In the genomic region with DNA sequence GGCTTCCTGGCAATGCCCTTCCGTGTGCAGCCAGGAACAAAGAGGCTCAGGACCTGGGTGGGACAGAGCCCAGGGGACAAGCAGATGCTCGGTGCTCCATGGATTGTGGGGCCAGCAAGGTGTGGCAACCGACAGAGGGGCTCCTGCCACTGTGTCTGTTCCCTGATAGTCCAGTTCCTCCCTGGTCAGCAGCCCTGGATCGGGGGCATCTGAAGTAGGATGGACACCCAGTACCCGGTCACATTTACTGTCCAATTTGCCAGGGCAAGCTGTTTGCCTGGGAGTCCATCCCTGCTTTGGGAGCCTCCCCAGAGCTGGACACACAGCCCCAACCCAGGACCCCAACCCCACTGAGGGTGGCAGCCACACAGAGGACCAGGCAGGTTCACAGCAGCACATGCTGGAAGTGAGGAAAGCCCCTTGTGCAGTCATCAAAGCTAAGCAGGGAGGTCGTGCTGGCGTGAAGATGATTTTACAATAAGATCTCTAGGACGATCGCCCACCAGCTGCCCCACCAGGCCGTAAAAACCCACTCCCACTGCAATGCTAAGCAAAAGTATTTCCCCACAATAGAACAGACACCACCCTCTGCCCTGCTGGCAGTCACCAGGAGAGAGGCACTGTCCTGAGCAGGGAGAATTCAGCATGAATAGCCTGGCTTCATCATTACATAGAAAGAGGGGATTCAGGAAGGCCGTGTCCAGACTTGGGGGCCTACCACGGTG, we compare ENCODE assay signal across 18 cellular contexts.
A peak's percentile ranks its signal among the peaks of the same experiment; 100 is the strongest.
DNase-seq lines count a peak whose midpoint lies in the region; ATAC-seq and TF ChIP-seq lines count a peak whose summit lies in the region.
"Had no signal": no experiment of that assay in that cellular context is flagged by ENCODE, and none has a peak within 500 bp of the region (broad histone marks: within the 10 kb centered on the region; RNA-seq: fewer than 3 reads in every experiment).

No MANE protein-coding gene starts in this region.

- H3K4me3 ChIP-seq in Karpas-422 (ENCODE audit: low read length): no peak overlapping the region
- H3K4me3 ChIP-seq in testis: no peak overlapping the region
- H3K4me3 ChIP-seq: GM12878, Peyer's patch, SJCRH30 had no signal

- H3K36me3 ChIP-seq in Karpas-422 (ENCODE audit: insufficient read depth, low read length): no peaks in the 10 kb centered on the region
- H3K36me3 ChIP-seq in testis (ENCODE audit: low read depth, missing control alignments): no peaks in the 10 kb centered on the region
- H3K36me3 ChIP-seq: Peyer's patch, SJCRH30 had no signal

- ATAC-seq in HG03457 (IDR thresholded peaks at IDR 0.05; ENCODE audit: unreplicated experiment) (no peak), HG02642 (IDR thresholded peaks at IDR 0.05; ENCODE audit: poor library complexity, unreplicated experiment) (no peak)
- ATAC-seq: GM12878 had no signal

- in situ Hi-C loops in GM13976 (cut with MboI; ENCODE audit: low sequenced_read_pairs, unreplicated experiment): no loop called here

- peaks cover 1% of the 10 kb centered on the region for H3K4me1 ChIP-seq in Karpas-422 (ENCODE audit: low read length)
- H3K4me1 ChIP-seq in testis: peaks cover 8% of the 10 kb centered on the region
- H3K4me1 ChIP-seq: Peyer's patch had no signal

- H2AFZ ChIP-seq in Karpas-422 (ENCODE audit: low read length): no peak overlapping the region

- TF ChIP-seq POLR2A in testis (IDR thresholded peaks at IDR 0.05): no peak

- WGBS in testis, 2 donors: 82 to 87% methylated on average over 8 to 11 of the region's 12 CpGs

- 0 out of 2 replicates have a peak, but pooled peaks cover 5% of the 10 kb centered on the region for H3K9me3 ChIP-seq in Karpas-422 (ENCODE audit: low read length)
- no peaks in the 10 kb centered on the region for H3K9me3 ChIP-seq in testis

- H3K27ac ChIP-seq in Karpas-422 (ENCODE audit: low read length): no peak overlapping the region
- H3K27ac ChIP-seq in testis: no peak overlapping the region
- H3K27ac ChIP-seq: Peyer's patch, SJCRH30 had no signal

- peak; percentile 7 for DNase-seq in GM13976 (ENCODE audit: low spot score)
- peak; percentile 19 for DNase-seq in Karpas-422
- DNase-seq in islet precursor cell: peak; percentile 16
- DNase-seq in testis: peak; percentile 4
- no peak for DNase-seq in NCI-H187 treated with DMSO at 0.1 percent for 48 hours (lab: John Stamatoyannopoulos, UW)
- DNase-seq: CD4-positive, CD25-positive, alpha-beta regulatory T cell; DMS79; Kasumi-1; NCI-H1694; NCI-H2081 treated with DMSO at 0.1 percent for 48 hours; NCI-H2171 treated with DMSO at 0.1 percent for 48 hours; NCI-H524 treated with DMSO at 0.1 percent for 48 hours; NCI-H82; SJCRH30 had no signal

- H3K9ac ChIP-seq in Karpas-422 (ENCODE audit: low read length): no peak overlapping the region

- no peaks in the 10 kb centered on the region for H4K20me1 ChIP-seq in Karpas-422 (ENCODE audit: insufficient read depth, low read depth, low read length)

- no peak overlapping the region for H3K4me2 ChIP-seq in Karpas-422 (ENCODE audit: low read depth, low read length, poor library complexity, severe bottlenecking)

- no peaks in the 10 kb centered on the region for H3K79me2 ChIP-seq in Karpas-422 (ENCODE audit: low read length)

- H3K27me3 ChIP-seq in Karpas-422 (ENCODE audit: low read length) (no peaks in the 10 kb centered on the region; the same call in 1 of the 2 replicates), testis (no peaks in the 10 kb centered on the region)
- H3K27me3 ChIP-seq: Peyer's patch had no signal

- intact Hi-C loops in testis (cut with DNase I; ENCODE audit: low total_unique reads): no loop called here

- no peaks in the 10 kb centered on the region for H3K9me2 ChIP-seq in Karpas-422 (replicated peaks; ENCODE audit: insufficient read depth, low read length)

- TF ChIP-seq CTCF in GM13976 (IDR thresholded peaks at IDR 0.05; ENCODE audit: borderline replicate concordance, control extremely low read depth, extremely low read depth, insufficient read depth, missing control alignments): no peak
- no peak for TF ChIP-seq CTCF in testis (IDR thresholded peaks at IDR 0.05)
